1 cellular context compared by ENCODE assay signal in the genomic region with DNA sequence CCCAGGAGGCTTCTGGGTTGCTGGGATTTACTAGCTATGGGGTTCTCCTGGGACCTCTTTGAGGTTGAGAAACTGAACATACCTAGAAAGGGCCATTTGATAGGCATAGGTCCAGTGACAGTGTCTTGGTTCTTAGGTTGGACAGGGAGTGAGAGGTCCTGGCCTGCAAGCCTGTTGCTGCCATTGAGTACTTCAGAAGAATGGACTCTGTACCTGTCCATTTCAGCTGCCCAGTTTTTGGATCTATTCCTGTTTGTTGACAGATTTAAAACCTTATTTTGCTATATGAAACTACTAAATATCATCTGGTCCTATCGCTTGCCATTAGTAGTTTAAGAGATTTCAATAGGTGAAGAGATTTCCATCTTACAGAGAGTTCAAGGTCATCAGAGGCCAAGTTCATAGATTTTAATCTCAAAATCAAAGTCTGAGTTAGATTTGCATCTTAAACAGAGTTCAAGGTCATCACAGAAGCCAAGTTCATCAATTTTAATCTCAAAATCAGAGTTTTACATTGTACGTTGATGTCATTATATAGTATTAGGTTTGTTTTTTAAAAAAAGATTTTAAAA.
TF ChIP-seq lines count a peak whose summit lies in the region.

No MANE protein-coding gene starts in this region.

TF ChIP-seq in liver, 16 proteins besides CTCF, POLR2A, EP300 and RAD21:
- TF ChIP-seq, protein P1, sequence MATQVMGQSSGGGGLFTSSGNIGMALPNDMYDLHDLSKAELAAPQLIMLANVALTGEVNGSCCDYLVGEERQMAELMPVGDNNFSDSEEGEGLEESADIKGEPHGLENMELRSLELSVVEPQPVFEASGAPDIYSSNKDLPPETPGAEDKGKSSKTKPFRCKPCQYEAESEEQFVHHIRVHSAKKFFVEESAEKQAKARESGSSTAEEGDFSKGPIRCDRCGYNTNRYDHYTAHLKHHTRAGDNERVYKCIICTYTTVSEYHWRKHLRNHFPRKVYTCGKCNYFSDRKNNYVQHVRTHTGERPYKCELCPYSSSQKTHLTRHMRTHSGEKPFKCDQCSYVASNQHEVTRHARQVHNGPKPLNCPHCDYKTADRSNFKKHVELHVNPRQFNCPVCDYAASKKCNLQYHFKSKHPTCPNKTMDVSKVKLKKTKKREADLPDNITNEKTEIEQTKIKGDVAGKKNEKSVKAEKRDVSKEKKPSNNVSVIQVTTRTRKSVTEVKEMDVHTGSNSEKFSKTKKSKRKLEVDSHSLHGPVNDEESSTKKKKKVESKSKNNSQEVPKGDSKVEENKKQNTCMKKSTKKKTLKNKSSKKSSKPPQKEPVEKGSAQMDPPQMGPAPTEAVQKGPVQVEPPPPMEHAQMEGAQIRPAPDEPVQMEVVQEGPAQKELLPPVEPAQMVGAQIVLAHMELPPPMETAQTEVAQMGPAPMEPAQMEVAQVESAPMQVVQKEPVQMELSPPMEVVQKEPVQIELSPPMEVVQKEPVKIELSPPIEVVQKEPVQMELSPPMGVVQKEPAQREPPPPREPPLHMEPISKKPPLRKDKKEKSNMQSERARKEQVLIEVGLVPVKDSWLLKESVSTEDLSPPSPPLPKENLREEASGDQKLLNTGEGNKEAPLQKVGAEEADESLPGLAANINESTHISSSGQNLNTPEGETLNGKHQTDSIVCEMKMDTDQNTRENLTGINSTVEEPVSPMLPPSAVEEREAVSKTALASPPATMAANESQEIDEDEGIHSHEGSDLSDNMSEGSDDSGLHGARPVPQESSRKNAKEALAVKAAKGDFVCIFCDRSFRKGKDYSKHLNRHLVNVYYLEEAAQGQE (IDR thresholded peaks at IDR 0.05): no peak
- TF ChIP-seq YY1 (IDR thresholded peaks at IDR 0.05): peak; percentile 17
- TF ChIP-seq FOXA1 (IDR thresholded peaks at IDR 0.05): no peak
- TF ChIP-seq, protein P2, sequence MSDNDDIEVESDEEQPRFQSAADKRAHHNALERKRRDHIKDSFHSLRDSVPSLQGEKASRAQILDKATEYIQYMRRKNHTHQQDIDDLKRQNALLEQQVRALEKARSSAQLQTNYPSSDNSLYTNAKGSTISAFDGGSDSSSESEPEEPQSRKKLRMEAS (IDR thresholded peaks at IDR 0.05): no peak
- TF ChIP-seq FOXA2 (IDR thresholded peaks at IDR 0.05): no peak
- peak; percentile 74 to 84 for TF ChIP-seq HNF4A (conservative IDR thresholded peaks at IDR 0.05)
- peak in 1 of 2 donors; percentile 17 for TF ChIP-seq RXRA (IDR thresholded peaks at IDR 0.05)
- peak; percentile 46 for TF ChIP-seq HNF4G (IDR thresholded peaks at IDR 0.05)
- no peak for TF ChIP-seq SP1 (IDR thresholded peaks at IDR 0.05)
